10 cellular contexts compared by ENCODE assay signal in the genomic region with DNA sequence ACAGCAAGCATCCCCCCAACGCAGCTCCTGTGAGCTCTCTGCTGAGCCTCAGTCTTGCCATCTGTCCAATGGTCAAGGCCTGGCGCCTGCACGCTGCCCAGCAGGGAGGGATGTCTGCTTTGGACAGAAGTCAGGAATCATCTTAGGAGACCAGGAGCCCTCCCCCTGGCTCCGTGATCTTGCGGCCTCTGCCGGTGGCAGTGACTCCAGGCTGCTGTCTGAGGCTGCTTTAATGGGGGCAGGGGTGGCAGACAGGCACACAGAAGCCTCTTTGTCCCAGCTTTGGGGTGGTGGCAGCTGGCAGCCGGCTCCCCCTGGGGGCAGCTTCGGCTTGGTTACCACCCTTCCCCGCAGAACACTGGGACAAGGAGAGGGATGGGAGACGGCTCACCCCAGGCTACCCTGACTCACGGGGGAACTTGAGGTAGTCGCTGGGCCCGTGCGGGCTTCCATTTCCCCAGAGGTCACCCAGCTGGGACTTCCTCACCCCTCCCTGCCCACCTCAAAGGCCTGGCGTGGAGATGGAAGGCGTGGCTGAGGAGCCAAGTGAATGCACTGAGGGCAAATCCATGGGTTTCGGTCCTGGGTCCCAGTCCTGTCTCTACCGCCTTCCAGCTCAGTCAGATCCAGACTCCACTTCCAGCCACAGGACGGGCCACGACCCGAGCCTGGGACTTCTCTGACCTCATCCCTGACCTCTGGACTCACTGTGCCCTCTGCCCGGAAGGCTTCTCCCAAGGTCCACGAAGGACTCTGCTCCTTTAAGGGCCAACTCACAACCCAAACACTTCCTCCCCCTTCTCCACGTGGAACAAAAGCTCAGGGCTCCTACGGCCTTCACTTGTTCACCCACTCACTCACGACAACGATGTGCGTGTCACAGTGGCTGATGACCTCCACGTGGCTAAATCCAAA. TPM values are rescaled to one million over a fixed set of nuclear protein-coding genes. Genes with fewer than 3 reads are reported as not detected.
DNase-seq lines count a peak whose midpoint lies in the region; ATAC-seq and TF ChIP-seq lines count a peak whose summit lies in the region.
"Had no signal": no experiment of that assay in that cellular context is flagged by ENCODE, and none has a peak within 500 bp of the region (broad histone marks: within the 10 kb centered on the region; RNA-seq: fewer than 3 reads in every experiment).

No MANE protein-coding gene starts in this region.

- DNase-seq in Caco-2 (peak in 1 of 2 experiments; percentile 55), T1000 (lab: John Stamatoyannopoulos, UW) (peak; percentile 67), heart left ventricle (peak in 2 of 5 donors; percentile 46 to 49), prostate gland (ENCODE audit: low spot score) (no peak), G401 (ENCODE audit: low spot score) (no peak)
- DNase-seq: NCI-H748 treated with DMSO at 0.1 percent for 48 hours had no signal

- TF ChIP-seq POLR2A in heart left ventricle (IDR thresholded peaks at IDR 0.05) (no peak), prostate gland (IDR thresholded peaks at IDR 0.05) (no peak)

- H3K4me3 ChIP-seq in Caco-2 (ENCODE audit: low read depth, low read length) (no peak overlapping the region), heart left ventricle (no peak overlapping the region), prostate gland (no peak overlapping the region)

- in situ Hi-C loops in G401 (cut with HindIII; ENCODE audit: low sequenced_read_pairs), result no loop called here

- no peaks in the 10 kb centered on the region for H3K9me3 ChIP-seq in Caco-2
- H3K9me3 ChIP-seq in heart left ventricle, result no peaks in the 10 kb centered on the region
- no peaks in the 10 kb centered on the region for H3K9me3 ChIP-seq in prostate gland

- POLR2A ChIA-PET in Caco-2 (lab: Charles Lee), result interaction anchor here (0.6 to 1.5 kb wide), 4 partner anchors 16 to 140 kb away, joined by 3 to 6 read pairs (median 4); no protein-coding TSS in a partner anchor

- H3K27ac ChIP-seq in heart left ventricle, result peak overlapping the region in 11 of 12 donors; percentile 23 to 71 (median 60)
- peak overlapping the region; percentile 15 to 30 for H3K27ac ChIP-seq in prostate gland

- ATAC-seq in heart left ventricle (peak in 3 of 4 donors; percentile 2 to 38 (median 16)), GM19467 (IDR thresholded peaks at IDR 0.05; ENCODE audit: unreplicated experiment) (no peak), HG03097 (IDR thresholded peaks at IDR 0.05; ENCODE audit: low FRiP score, unreplicated experiment) (no peak), GM18520 (IDR thresholded peaks at IDR 0.05; ENCODE audit: unreplicated experiment) (no peak)
- ATAC-seq: stimulated activated memory B cell treated with anti-CD40 and anti-IgM and Interleukin-4, amounts not matched to agents 10 μg/mL and 1 μg/mL and 100 μg/mL, for 72 hours had no signal

- H3K9me3 Mint-ChIP-seq in Caco-2 (ENCODE audit: unreplicated experiment), result no peaks in the 10 kb centered on the region
- H3K9me3 Mint-ChIP-seq: stimulated activated memory B cell treated with anti-CD40 and anti-IgM and Interleukin-4, amounts not matched to agents 10 μg/mL and 1 μg/mL and 100 μg/mL, for 72 hours had no signal

- H3K27me3 ChIP-seq in Caco-2 (replicated peaks; ENCODE audit: control insufficient read depth, insufficient read depth, low read length) (no peaks in the 10 kb centered on the region), heart left ventricle (no peaks in the 10 kb centered on the region), prostate gland (replicated peaks; ENCODE audit: insufficient read depth) (no peaks in the 10 kb centered on the region)

- peak overlapping the region; percentile 46 for H3K27ac Mint-ChIP-seq in Caco-2 (ENCODE audit: unreplicated experiment)

- BruUV-seq in Caco-2 (replicated peaks; lab: Mats Ljungman, UMichigan), result no TSS peak

- intact Hi-C loops in Caco-2 (cut with micrococcal nuclease; ENCODE audit: unreplicated experiment) (no loop called here), heart left ventricle (cut with DNase I) (no loop called here), prostate gland (cut with DNase I) (no loop called here)

- WGBS in heart left ventricle, 4 donors, result 71 to 81% (median 80%) methylated on average over 17 to 29 of the region's 29 CpGs
- WGBS in prostate gland, result 66% methylated on average over 27 of the region's 29 CpGs

- H3K36me3 Mint-ChIP-seq in Caco-2 (ENCODE audit: insufficient read depth, unreplicated experiment), result peaks cover 98% of the 10 kb centered on the region

- peaks cover 29% of the 10 kb centered on the region for H3K4me1 Mint-ChIP-seq in Caco-2 (ENCODE audit: low read depth, unreplicated experiment)

- H3K36me3 ChIP-seq in Caco-2 (ENCODE audit: control insufficient read depth, insufficient read depth, low read length) (peaks cover 13% of the 10 kb centered on the region), heart left ventricle (peaks cover 2 to 48% (median 36%) of the 10 kb centered on the region in 9 donors), prostate gland (no peaks in the 10 kb centered on the region)

- H3K4me3 Mint-ChIP-seq in Caco-2 (ENCODE audit: unreplicated experiment), result no peak overlapping the region
- H3K4me3 Mint-ChIP-seq: stimulated activated memory B cell treated with anti-CD40 and anti-IgM and Interleukin-4, amounts not matched to agents 10 μg/mL and 1 μg/mL and 100 μg/mL, for 72 hours had no signal

- TF ChIP-seq CTCF in Caco-2 (IDR thresholded peaks at IDR 0.05; ENCODE audit: insufficient read depth in 1 of 2, low read depth in 1 of 2, low read length in 1 of 2, severe bottlenecking in 1 of 2, unreplicated experiment in 1 of 2) (peak; percentile 27 to 29), heart left ventricle (IDR thresholded peaks at IDR 0.05) (peak in 1 of 12 donors; percentile 7), prostate gland (IDR thresholded peaks at IDR 0.05) (no peak)

- H3K4me1 ChIP-seq in Caco-2, result peaks cover 34% of the 10 kb centered on the region
- H3K4me1 ChIP-seq in heart left ventricle, result peaks cover 0 to 63% (median 36%) of the 10 kb centered on the region in 12 donors
- peaks cover 25% of the 10 kb centered on the region for H3K4me1 ChIP-seq in prostate gland (replicated peaks)

- CTCF ChIA-PET in Caco-2 (lab: Charles Lee), result interaction anchor here (0.6 to 1.6 kb wide), 6 partner anchors 15 to 487 kb away, joined by 3 to 8 read pairs (median 4); no protein-coding TSS in a partner anchor

- H3K27me3 Mint-ChIP-seq in Caco-2 (ENCODE audit: insufficient read depth, unreplicated experiment), result no peaks in the 10 kb centered on the region
- H3K27me3 Mint-ChIP-seq: stimulated activated memory B cell treated with anti-CD40 and anti-IgM and Interleukin-4, amounts not matched to agents 10 μg/mL and 1 μg/mL and 100 μg/mL, for 72 hours had no signal

RNA-seq across cellular contexts. Expression of gene PEDS1, which starts 14.8 kb away (rescaled TPM):
- total RNA-seq in Caco-2 (2022), result 78.3 and 84.1 TPM in 2 replicates
- total RNA-seq in heart left ventricle, result 10 to 100 TPM; 13.7 to 37.4 (median 23.6) TPM
- 10 to 100 TPM; 28.4 to 35.3 TPM for polyA plus RNA-seq in heart left ventricle
- total RNA-seq in prostate gland, result 10 to 100 TPM; 34.5 to 54.8 TPM
- 42.7 and 45.5 TPM in 2 replicates for total RNA-seq in G401 (2014; rRNA removed; shearing (Covaris generic))

RNA-seq across cellular contexts. Expression of gene UBE2V1, which starts 25.8 kb away (rescaled TPM):
- total RNA-seq in Caco-2 (2022) (485 and 509 TPM in 2 replicates), heart left ventricle (100 to 1,000 TPM in 1 of 9 donors, 10 to 100 TPM in 8; 54.2 to 105 (median 84.8) TPM), prostate gland (10 to 100 TPM; 47.1 to 64.7 TPM)
- 10 to 100 TPM; 73.0 to 73.9 TPM for polyA plus RNA-seq in heart left ventricle
- total RNA-seq in G401 (2014; rRNA removed; shearing (Covaris generic)), result 33.0 and 40.9 TPM in 2 replicates

RNA-seq across cellular contexts. Expression of gene CEBPB, which starts 51.9 kb away (rescaled TPM):
- total RNA-seq in Caco-2 (2022) (160 and 183 TPM in 2 replicates), heart left ventricle (100 to 1,000 TPM in 1 of 9 donors, 10 to 100 TPM in 8; 30.2 to 122 (median 63.3) TPM), prostate gland (10 to 100 TPM; 72.8 to 77.2 TPM)
- 10 to 100 TPM; 14.7 to 19.8 TPM for polyA plus RNA-seq in heart left ventricle
- total RNA-seq in G401 (2014; rRNA removed; shearing (Covaris generic)), result 21.6 and 24.9 TPM in 2 replicates

Comparison
In these comparisons a context has a peak if more than half of its experiments do, and no peak if none do; other contexts are left out.
1. CTCF ChIP-seq: peak in Caco-2 (2 of 2); none in prostate gland (0 of 4).
2. ATAC-seq: peak in heart left ventricle (3 of 4); none in GM19467 (single experiment), HG03097 (single experiment) and GM18520 (single experiment).